14 cellular contexts compared by ENCODE assay signal in genomic region chr17:32482568-32483320, GRCh38. TPM values are rescaled to one million over a fixed set of nuclear protein-coding genes. Genes with fewer than 3 reads are reported as not detected.
DNase-seq lines count a peak whose midpoint lies in the region; ATAC-seq and TF ChIP-seq lines count a peak whose summit lies in the region.
"Had no signal": no experiment of that assay in that cellular context is flagged by ENCODE, and none has a peak within 500 bp of the region (broad histone marks: within the 10 kb centered on the region; RNA-seq: fewer than 3 reads in every experiment).

No MANE protein-coding gene starts in this region.

- peaks cover 6% of the 10 kb centered on the region for H3K4me1 Mint-ChIP-seq in T-helper 2 cell treated with Interferon-gamma antibody and Interleukin-4, amounts not matched to agents 5 μg/mL and 100 μg/mL, for 36 hours (ENCODE audit: low read depth)
- peaks cover 29% of the 10 kb centered on the region for H3K4me1 Mint-ChIP-seq in endodermal cell

- H3K4me3 ChIP-seq in endodermal cell (ENCODE audit: low read length) (no peak overlapping the region), sigmoid colon (no peak overlapping the region)
- H3K4me3 ChIP-seq: SJSA1, suprapubic skin had no signal

- peak overlapping the region; percentile 36 for H3K27ac Mint-ChIP-seq in T-helper 2 cell treated with Interferon-gamma antibody and Interleukin-4, amounts not matched to agents 5 μg/mL and 100 μg/mL, for 36 hours
- H3K27ac Mint-ChIP-seq in endodermal cell = peak overlapping the region; percentile 17

- no peaks in the 10 kb centered on the region for H3K27me3 Mint-ChIP-seq in T-helper 2 cell treated with Interferon-gamma antibody and Interleukin-4, amounts not matched to agents 5 μg/mL and 100 μg/mL, for 36 hours (ENCODE audit: low read depth)
- H3K27me3 Mint-ChIP-seq in endodermal cell (ENCODE audit: insufficient read depth) = no peaks in the 10 kb centered on the region

- H3K4me3 Mint-ChIP-seq in T-helper 2 cell treated with Interferon-gamma antibody and Interleukin-4, amounts not matched to agents 5 μg/mL and 100 μg/mL, for 36 hours = no peak overlapping the region
- H3K4me3 Mint-ChIP-seq in endodermal cell = no peak overlapping the region
- H3K4me3 Mint-ChIP-seq: activated naive CD4-positive, alpha-beta T cell treated with anti-CD3 and anti-CD28 coated beads, Interleukin-2, amount 10 ng/mL, durations not matched to agents 7 days and 5 days had no signal

- no peak for TF ChIP-seq EP300 in sigmoid colon (IDR thresholded peaks at IDR 0.05)

- no peak for ATAC-seq in GM21423 (IDR thresholded peaks at IDR 0.05; ENCODE audit: unreplicated experiment)

- peaks cover 37% of the 10 kb centered on the region for H3K36me3 Mint-ChIP-seq in T-helper 2 cell treated with Interferon-gamma antibody and Interleukin-4, amounts not matched to agents 5 μg/mL and 100 μg/mL, for 36 hours (ENCODE audit: low read depth)
- peaks cover 41% of the 10 kb centered on the region for H3K36me3 Mint-ChIP-seq in endodermal cell (ENCODE audit: low read depth)

- H3K9me3 Mint-ChIP-seq in T-helper 2 cell treated with Interferon-gamma antibody and Interleukin-4, amounts not matched to agents 5 μg/mL and 100 μg/mL, for 36 hours = no peaks in the 10 kb centered on the region
- H3K9me3 Mint-ChIP-seq in endodermal cell = no peaks in the 10 kb centered on the region
- H3K9me3 Mint-ChIP-seq: activated naive CD4-positive, alpha-beta T cell treated with anti-CD3 and anti-CD28 coated beads, Interleukin-2, amount 10 ng/mL, durations not matched to agents 7 days and 5 days had no signal

- peaks cover 48% of the 10 kb centered on the region for H3K36me3 ChIP-seq in endodermal cell (ENCODE audit: control insufficient read depth, insufficient read depth, low read length)
- H3K36me3 ChIP-seq in sigmoid colon = peaks cover 18 to 44% (median 32%) of the 10 kb centered on the region in 4 donors

- H3K9me3 ChIP-seq in endodermal cell (ENCODE audit: control insufficient read depth, low read length) (no peaks in the 10 kb centered on the region), sigmoid colon (no peaks in the 10 kb centered on the region)
- H3K9me3 ChIP-seq: SJSA1, suprapubic skin had no signal

- H3K27me3 ChIP-seq in endodermal cell (ENCODE audit: control insufficient read depth, insufficient read depth, low read length, poor library complexity, severe bottlenecking) = no peaks in the 10 kb centered on the region
- H3K27me3 ChIP-seq in sigmoid colon = no peaks in the 10 kb centered on the region
- H3K27me3 ChIP-seq: foreskin keratinocyte, SJSA1, suprapubic skin had no signal

- no peak overlapping the region for H3K9ac ChIP-seq in endodermal cell (ENCODE audit: extremely low read depth, low read length, poor library complexity, severe bottlenecking)

- H3K4me1 ChIP-seq in endodermal cell (ENCODE audit: control insufficient read depth, insufficient read depth, low read length) = peaks cover 7% of the 10 kb centered on the region
- H3K4me1 ChIP-seq in sigmoid colon = peaks cover 0 to 25% (median 24%) of the 10 kb centered on the region in 4 donors

- TF ChIP-seq CTCF in endodermal cell (conservative IDR thresholded peaks at IDR 0.05) (no peak), sigmoid colon (IDR thresholded peaks at IDR 0.05) (no peak), GM20000 (IDR thresholded peaks at IDR 0.05; ENCODE audit: extremely low read depth, missing control alignments) (no peak)

- DNase-seq in T-helper 2 cell treated with Interferon-gamma antibody and Interleukin-4, amounts not matched to agents 5 μg/mL and 100 μg/mL, for 36 hours (ENCODE audit: low spot score) = no peak
- no peak for DNase-seq in T-helper 2 cell
- DNase-seq in RPMI8226 = peak; percentile 82
- peak; percentile 52 for DNase-seq in endodermal cell
- DNase-seq in sigmoid colon = peak; percentile 28
- DNase-seq in GM20000 (ENCODE audit: low spot score) = no peak
- DNase-seq in DMS79 (lab: John Stamatoyannopoulos, UW) = no peak
- DNase-seq: activated CD4-positive, CD25-positive, alpha-beta regulatory T cell treated with anti-CD3 and anti-CD28 coated beads, Interleukin-2, amount 50 U/mL, for 72 hours; foreskin keratinocyte had no signal

- WGBS in endodermal cell (ENCODE audit: insufficient coverage in 1 of 2, insufficient read length in 1 of 2), 2 experiments = 87 to 90% methylated on average over 5 to 11 of the region's 11 CpGs
- WGBS in sigmoid colon, 2 donors = 73 to 78% methylated on average over 11 of the region's 11 CpGs

- intact Hi-C loops in sigmoid colon (cut with DNase I) = loop anchor here (10.0 kb wide), 1 partner anchor 392 kb away; the partner anchor contains the start of gene MYO1D

- no peak for TF ChIP-seq POLR2A in sigmoid colon (IDR thresholded peaks at IDR 0.05)

- H3K27ac ChIP-seq in endodermal cell (ENCODE audit: low read depth, low read length) (peak overlapping the region; percentile 46), sigmoid colon (peak overlapping the region; percentile 39 to 68 (median 52))
- H3K27ac ChIP-seq: foreskin keratinocyte, HL-60, SJSA1, suprapubic skin had no signal

RNA-seq across cellular contexts. Expression of gene CDK5R1, which starts 4.0 kb away (rescaled TPM):
- 10 to 100 TPM in 1 of 2 donors, 1 to 10 TPM in 1; 9.8 to 10.3 TPM for total RNA-seq in endodermal cell
- 26.6 TPM for polyA plus RNA-seq in endodermal cell (2013, experiment 1 of 2)
- polyA plus RNA-seq in endodermal cell (2013, experiment 2 of 2) = 26.3 TPM
- total RNA-seq in sigmoid colon = 1 to 10 TPM in 3 of 4 donors, under 1 TPM in 1; 0.81 to 1.2 (median 1.1) TPM
- 1 to 10 TPM in 1 of 3 donors, under 1 TPM in 2; under 0.01 to 3.8 (median 0.46) TPM for polyA plus RNA-seq in sigmoid colon

RNA-seq across cellular contexts. Expression of gene PSMD11, which starts 38.4 kb away (rescaled TPM):
- total RNA-seq in endodermal cell = 100 to 1,000 TPM; 164 to 168 TPM
- 75.7 TPM for polyA plus RNA-seq in endodermal cell (2013, experiment 1 of 2)
- polyA plus RNA-seq in endodermal cell (2013, experiment 2 of 2) = 80.7 TPM
- 10 to 100 TPM; 42.4 to 59.8 (median 43.2) TPM for total RNA-seq in sigmoid colon
- polyA plus RNA-seq in sigmoid colon = 10 to 100 TPM; 42.0 to 71.7 (median 52.2) TPM

Comparison
In these comparisons a context has a peak if more than half of its experiments do, and no peak if none do; other contexts are left out.
1. DNase-seq: peak in RPMI8226 (single experiment), endodermal cell (single experiment) and sigmoid colon (single experiment); none in T-helper 2 cell treated with Interferon-gamma antibody and Interleukin-4, amounts not matched to agents 5 μg/mL and 100 μg/mL, for 36 hours (single experiment), T-helper 2 cell (0 of 5), GM20000 (single experiment) and DMS79 (single experiment).
2. RNA of gene CDK5R1, which starts 4.0 kb away (total RNA-seq): 9.8 to 10.3 TPM in endodermal cell; 0.81 to 1.2 TPM in sigmoid colon; every median in the first group is over 4 times any median in the second.